In genomic region chr12:20272801-20273200, GRCh38 we compare ENCODE assay signal across 27 cellular contexts.
A peak's percentile ranks its signal among the peaks of the same experiment; 100 is the strongest.
DNase-seq lines count a peak whose midpoint lies in the region; ATAC-seq and TF ChIP-seq lines count a peak whose summit lies in the region.
"Had no signal": no experiment of that assay in that cellular context is flagged by ENCODE, and none has a peak within 500 bp of the region (broad histone marks: within the 10 kb centered on the region; RNA-seq: fewer than 3 reads in every experiment).

No MANE protein-coding gene starts in this region.

- intact Hi-C loops in heart right ventricle (cut with DNase I), result loop anchor here in 5 of 10 donors (2.0 to 10.0 kb wide), 6 partner anchors 40 to 528 kb away; partner anchors contain the start of gene PDE3A (in 4 of the 5)
- intact Hi-C loops in sciatic nerve (cut with DNase I), result no loop called here

- TF ChIP-seq POLR2A in tibial nerve (IDR thresholded peaks at IDR 0.05), result no peak

- TF ChIP-seq CTCF in cardiac fibroblast (IDR thresholded peaks at IDR 0.05; ENCODE audit: low read depth, low read length) (no peak), heart right ventricle (IDR thresholded peaks at IDR 0.05) (no peak), tibial nerve (IDR thresholded peaks at IDR 0.05) (no peak)

- H3K4me1 ChIP-seq in heart right ventricle (peaks cover 0 to 50% (median 18%) of the 10 kb centered on the region in 9 donors), mesenchymal stem cell (ENCODE audit: control insufficient read depth, insufficient read depth, low read depth, low read length) (no peaks in the 10 kb centered on the region), tibial nerve (no peaks in the 10 kb centered on the region)
- H3K4me1 ChIP-seq: pancreas, upper lobe of right lung had no signal

- H3K4ac ChIP-seq in mesenchymal stem cell (ENCODE audit: low read depth in 1 of 2, low read length in 2 of 2), result no peak overlapping the region

- ATAC-seq in heart right ventricle (peak; percentile 59 to 87 (median 79)), sciatic nerve (peak; percentile 68)
- ATAC-seq: activated T-cell treated with anti-CD3 and anti-CD28 coated beads, Interleukin-2, amount 50 U/mL, for 72 hours; left colon; pancreas; right lobe of liver; T-helper 17 cell; upper lobe of right lung had no signal

- H3K9me3 ChIP-seq in heart right ventricle (no peaks in the 10 kb centered on the region), mesenchymal stem cell (ENCODE audit: control insufficient read depth, low read length) (no peaks in the 10 kb centered on the region), tibial nerve (no peaks in the 10 kb centered on the region)
- H3K9me3 ChIP-seq: BLaER1 treated with 17β-estradiol and CSF1 and Interleukin-3, amounts not matched to agents 10 nM and 100 nM; pancreas; right lobe of liver; SK-N-SH; upper lobe of right lung had no signal

- no peak overlapping the region for H3K4me2 ChIP-seq in mesenchymal stem cell (ENCODE audit: low read length, poor library complexity, severe bottlenecking)
- H3K4me2 ChIP-seq: BLaER1 treated with 17β-estradiol and CSF1 and Interleukin-3, amounts not matched to agents 10 nM and 100 nM; SK-N-SH had no signal

- H2AK5ac ChIP-seq in mesenchymal stem cell (ENCODE audit: low read length, severe bottlenecking), result no peak overlapping the region

- H2BK120ac ChIP-seq in mesenchymal stem cell (ENCODE audit: low read depth, low read length), result no peak overlapping the region

- H2BK15ac ChIP-seq in mesenchymal stem cell (ENCODE audit: low read depth, poor library complexity, severe bottlenecking), result no peak overlapping the region

- H3K4me3 ChIP-seq in cardiac fibroblast (replicated peaks in 1 of 2; ENCODE audit: low read depth in 2 of 2, low read length in 2 of 2) (no peak overlapping the region), heart right ventricle (no peak overlapping the region), mesenchymal stem cell (ENCODE audit: insufficient read depth in 1 of 2, low read depth in 1 of 2, low read length in 2 of 2) (no peak overlapping the region), tibial nerve (no peak overlapping the region)
- H3K4me3 ChIP-seq: BLaER1 treated with 17β-estradiol and CSF1 and Interleukin-3, amounts not matched to agents 10 nM and 100 nM; cardiac muscle cell; pancreas; right lobe of liver; upper lobe of right lung had no signal

- H3K36me3 ChIP-seq in heart right ventricle, result no peaks in the 10 kb centered on the region
- H3K36me3 ChIP-seq in mesenchymal stem cell (ENCODE audit: control insufficient read depth in 1 of 2, insufficient read depth in 2 of 2, low read depth in 1 of 2, low read length in 2 of 2), result no peaks in the 10 kb centered on the region
- H3K36me3 ChIP-seq in tibial nerve, result no peaks in the 10 kb centered on the region
- H3K36me3 ChIP-seq: BLaER1 treated with 17β-estradiol and CSF1 and Interleukin-3, amounts not matched to agents 10 nM and 100 nM; cardiac muscle cell; pancreas; right lobe of liver; upper lobe of right lung had no signal

- H3K79me1 ChIP-seq in mesenchymal stem cell (replicated peaks; ENCODE audit: low read length, poor library complexity, severe bottlenecking), result no peaks in the 10 kb centered on the region

- H3K27me3 ChIP-seq in heart right ventricle (no peaks in the 10 kb centered on the region), mesenchymal stem cell (ENCODE audit: control insufficient read depth in 1 of 2, insufficient read depth in 1 of 2, low read length in 2 of 2) (no peaks in the 10 kb centered on the region), tibial nerve (no peaks in the 10 kb centered on the region)
- H3K27me3 ChIP-seq: BLaER1 treated with 17β-estradiol and CSF1 and Interleukin-3, amounts not matched to agents 10 nM and 100 nM; pancreas; right lobe of liver; upper lobe of right lung had no signal

- no peak overlapping the region for H2BK12ac ChIP-seq in mesenchymal stem cell (ENCODE audit: low read length in 2 of 2)

- H4K91ac ChIP-seq in mesenchymal stem cell (ENCODE audit: low read length), result no peak overlapping the region

- no peak overlapping the region for H2AFZ ChIP-seq in mesenchymal stem cell (ENCODE audit: low read depth, low read length)

- DNase-seq in AG20443 (ENCODE audit: low spot score) (peak; percentile 10), cardiac fibroblast (ENCODE audit: low read depth in 2 of 2) (peak; percentile 66 to 67), heart right ventricle (no peak), sciatic nerve (ENCODE audit: low spot score) (no peak), 8988T (no peak), mesenchymal stem cell (no peak), tibial nerve (ENCODE audit: low spot score in 2 of 2) (no peak)
- DNase-seq in activated CD4-positive, alpha-beta T cell treated with anti-CD3 and anti-CD28 coated beads for 1 hour, result no peak
- DNase-seq: activated CD4-positive, alpha-beta T cell treated with anti-CD3 and anti-CD28 coated beads for 48 hours; activated naive CD4-positive, alpha-beta T cell treated with Interleukin-2 at 50 U/mL for 16 hours; activated T-cell treated with anti-CD3 and anti-CD28 coated beads, Interleukin-2, amount 50 U/mL, for 72 hours; amniotic stem cell; DMS79 treated with DMSO at 0.1 percent for 48 hours; head of caudate nucleus; Karpas-422; left colon; NCI-H187 treated with DMSO at 0.1 percent for 48 hours; NCI-H526 treated with DMSO at 0.1 percent for 48 hours; pancreas; right lobe of liver; RPMI8226; SK-N-SH; T-helper 17 cell; upper lobe of right lung had no signal

- peak overlapping the region; percentile 45 to 79 (median 67) for H3K27ac ChIP-seq in heart right ventricle
- no peak overlapping the region for H3K27ac ChIP-seq in mesenchymal stem cell (ENCODE audit: low read length, poor library complexity, severe bottlenecking)
- H3K27ac ChIP-seq in tibial nerve, result no peak overlapping the region
- H3K27ac ChIP-seq: BLaER1 treated with 17β-estradiol and CSF1 and Interleukin-3, amounts not matched to agents 10 nM and 100 nM; cardiac muscle cell; HL-60; pancreas; right lobe of liver; upper lobe of right lung had no signal

- H3K23ac ChIP-seq in mesenchymal stem cell (ENCODE audit: low read length in 2 of 2), result no peak overlapping the region

- H3K9ac ChIP-seq in mesenchymal stem cell (ENCODE audit: low read length), result no peak overlapping the region
- H3K9ac ChIP-seq: BLaER1 treated with 17β-estradiol and CSF1 and Interleukin-3, amounts not matched to agents 10 nM and 100 nM; SK-N-SH had no signal

- no peak overlapping the region for H3K18ac ChIP-seq in mesenchymal stem cell (ENCODE audit: low read depth in 1 of 2, low read length in 2 of 2)

- TF ChIP-seq EP300 in tibial nerve (IDR thresholded peaks at IDR 0.05), result no peak

- no peak overlapping the region for H2BK5ac ChIP-seq in mesenchymal stem cell (ENCODE audit: low read depth, low read length, poor library complexity, severe bottlenecking)

- 27 to 31% methylated on average over 2 of the region's 2 CpGs for WGBS in heart right ventricle, 2 donors
- no CpG with 5 or more reads among the region's 2 CpGs for WGBS in mesenchymal stem cell
- WGBS in tibial nerve, 2 donors, result 68 to 77% methylated on average over 2 of the region's 2 CpGs

- H4K8ac ChIP-seq in mesenchymal stem cell (ENCODE audit: low read length), result no peak overlapping the region

- no peak overlapping the region for H3K14ac ChIP-seq in mesenchymal stem cell (ENCODE audit: low read length in 2 of 2)

Comparison
In these comparisons a context has a peak if more than half of its experiments do, and no peak if none do; other contexts are left out.
1. DNase-seq: peak in AG20443 (single experiment) and cardiac fibroblast (2 of 2); none in heart right ventricle (0 of 2), sciatic nerve (single experiment), 8988T (single experiment), activated CD4-positive, alpha-beta T cell treated with anti-CD3 and anti-CD28 coated beads for 1 hour (single experiment), mesenchymal stem cell (single experiment) and tibial nerve (0 of 2).
2. H3K27ac ChIP-seq: peak in heart right ventricle (10 of 10); none in mesenchymal stem cell (single experiment) and tibial nerve (0 of 4).